In genomic region chr19:55253264-55253663, GRCh38 we compare ENCODE assay signal across 12 cellular contexts. TPM values are rescaled to one million over a fixed set of nuclear protein-coding genes. Genes with fewer than 3 reads are reported as not detected.
DNase-seq lines count a peak whose midpoint lies in the region; ATAC-seq and TF ChIP-seq lines count a peak whose summit lies in the region.
"Had no signal": no experiment of that assay in that cellular context is flagged by ENCODE, and none has a peak within 500 bp of the region (broad histone marks: within the 10 kb centered on the region; RNA-seq: fewer than 3 reads in every experiment).

No MANE protein-coding gene starts in this region.

- no peak overlapping the region for H3T11ph ChIP-seq in H9 (ENCODE audit: low read length)

- H3K14ac ChIP-seq in H9 (ENCODE audit: insufficient read depth, low read length), result no peak overlapping the region

- peaks cover 57% of the 10 kb centered on the region; the same call in 1 of the 2 replicates for H3K79me2 ChIP-seq in H9 (ENCODE audit: insufficient read depth, low read length)

- H3K27me3 ChIP-seq in CD8-positive, alpha-beta T cell (ENCODE audit: insufficient read depth, low read length), result no peaks in the 10 kb centered on the region
- H3K27me3 ChIP-seq in H9 (ENCODE audit: insufficient read depth, low read length) (no peaks in the 10 kb centered on the region), neutrophil (no peaks in the 10 kb centered on the region)
- H3K27me3 ChIP-seq: suprapubic skin had no signal

- H3K4me1 ChIP-seq in CD8-positive, alpha-beta T cell (ENCODE audit: insufficient read depth, low read length), result peaks cover 81% of the 10 kb centered on the region
- H3K4me1 ChIP-seq in H9 (ENCODE audit: insufficient read depth, low read length), result peaks cover 12% of the 10 kb centered on the region; the same call in 1 of the 2 replicates
- peaks cover 80 to 86% of the 10 kb centered on the region in 2 experiments for H3K4me1 ChIP-seq in neutrophil (ENCODE audit: control insufficient read depth in 1 of 2, insufficient read depth in 1 of 2, low read depth in 1 of 2, low read length in 1 of 2)

- no peak overlapping the region for H3K56ac ChIP-seq in H9 (ENCODE audit: insufficient read length, low read depth, low read length)

- TF ChIP-seq CTCF in CD8-positive, alpha-beta T cell (IDR thresholded peaks at IDR 0.05), result no peak
- TF ChIP-seq CTCF in H9 (conservative IDR thresholded peaks at IDR 0.05) (no peak), neutrophil (IDR thresholded peaks at IDR 0.05) (no peak), omental fat pad (IDR thresholded peaks at IDR 0.05) (no peak)

- POLR2A ChIA-PET in CD8-positive, alpha-beta T cell (lab: Charles Lee), result interaction anchor here (1.0 to 3.1 kb wide), 7 partner anchors 27 to 223 kb away, joined by 3 to 22 read pairs (median 9); partner anchors contain the start of genes HSPBP1, KMT5C, TMEM238 and UBE2S

- peak overlapping the region; percentile 75 for H3K27ac ChIP-seq in CD8-positive, alpha-beta T cell (ENCODE audit: low read depth, low read length)
- H3K27ac ChIP-seq in H9 (ENCODE audit: insufficient read length, low read depth, low read length) (no peak overlapping the region), neutrophil (peak overlapping the region; percentile 93)
- H3K27ac ChIP-seq: parathyroid adenoma had no signal

- H3K9ac ChIP-seq in H9 (ENCODE audit: extremely low read depth, insufficient read length, low read length), result no peak overlapping the region
- H3K9ac ChIP-seq: parathyroid adenoma had no signal

- H4K91ac ChIP-seq in H9 (ENCODE audit: insufficient read length, low read depth, low read length), result no peak overlapping the region

- CTCF ChIA-PET in CD8-positive, alpha-beta T cell (lab: Charles Lee), result interaction anchor here (0.9 to 3.9 kb wide), 5 partner anchors 26 to 251 kb away, joined by 3 to 22 read pairs (median 10); partner anchors contain the start of gene HSPBP1

- no CpG with 5 or more reads among the region's 10 CpGs for WGBS in H9 (ENCODE audit: extremely low coverage, insufficient read length, low lambda C conversion rate)

- no peak overlapping the region for H3K18ac ChIP-seq in H9 (ENCODE audit: insufficient read length, low read depth, low read length)

- H3K4me2 ChIP-seq in H9 (ENCODE audit: insufficient read depth, insufficient read length, low read length), result no peak overlapping the region

- peaks cover 18% of the 10 kb centered on the region for H3K79me1 ChIP-seq in H9 (ENCODE audit: insufficient read depth, low read depth, low read length, poor library complexity, severe bottlenecking)

- H2BK12ac ChIP-seq in H9 (ENCODE audit: insufficient read length, low read depth, low read length), result no peak overlapping the region

- H3K4me3 ChIP-seq in CD8-positive, alpha-beta T cell (ENCODE audit: low read depth, low read length), result peak overlapping the region; percentile 74
- peak overlapping the region; percentile 67 to 88 for H3K4me3 ChIP-seq in neutrophil (ENCODE audit: low read depth in 1 of 2, low read length in 1 of 2)

- peaks cover 9% of the 10 kb centered on the region for H3K23me2 ChIP-seq in H9 (ENCODE audit: insufficient read length, low read depth, low read length, poor library complexity, severe bottlenecking)

- H3K4me3 Mint-ChIP-seq in CD8-positive, alpha-beta T cell, result peak overlapping the region; percentile 93
- H3K4me3 Mint-ChIP-seq in H9, result no peak overlapping the region
- peak overlapping the region; percentile 97 for H3K4me3 Mint-ChIP-seq in activated naive CD8-positive, alpha-beta T cell

- H3K23ac ChIP-seq in H9 (ENCODE audit: insufficient read length, low read depth, low read length), result no peak overlapping the region

- peak overlapping the region; percentile 98 for H3K27ac Mint-ChIP-seq in CD8-positive, alpha-beta T cell
- H3K27ac Mint-ChIP-seq in H9, result peak overlapping the region in 2 of 3 experiments; percentile 4 to 28; a peak in 3 of 7 replicates
- peak overlapping the region; percentile 98 for H3K27ac Mint-ChIP-seq in activated naive CD8-positive, alpha-beta T cell

- H2AFZ ChIP-seq in H9 (ENCODE audit: low read length), result no peak overlapping the region
- H2AFZ ChIP-seq: parathyroid adenoma had no signal

- H4K5ac ChIP-seq in H9 (ENCODE audit: insufficient read length, low read depth, low read length), result no peak overlapping the region

- no peak overlapping the region for H2BK15ac ChIP-seq in H9 (ENCODE audit: low read depth, low read length)

- H2BK120ac ChIP-seq in H9 (ENCODE audit: low read depth, low read length, poor library complexity, severe bottlenecking), result no peak overlapping the region

- H4K8ac ChIP-seq in H9 (replicated peaks; ENCODE audit: insufficient read length, low read depth, low read length), result no peak overlapping the region

- H3K27me3 Mint-ChIP-seq in CD8-positive, alpha-beta T cell (ENCODE audit: low read depth), result no peaks in the 10 kb centered on the region
- H3K27me3 Mint-ChIP-seq in H9 (ENCODE audit: low read depth), result no peaks in the 10 kb centered on the region; the same call in none of the 2 replicates
- H3K27me3 Mint-ChIP-seq in activated naive CD8-positive, alpha-beta T cell, result no peaks in the 10 kb centered on the region

- H3K36me3 ChIP-seq in CD8-positive, alpha-beta T cell (ENCODE audit: insufficient read depth, low read length), result peaks cover 4% of the 10 kb centered on the region
- H3K36me3 ChIP-seq in neutrophil, result peaks cover 10% of the 10 kb centered on the region
- H3K36me3 ChIP-seq: suprapubic skin had no signal

- no peaks in the 10 kb centered on the region for H3K9me3 Mint-ChIP-seq in CD8-positive, alpha-beta T cell
- no peaks in the 10 kb centered on the region for H3K9me3 Mint-ChIP-seq in H9
- no peaks in the 10 kb centered on the region for H3K9me3 Mint-ChIP-seq in activated naive CD8-positive, alpha-beta T cell (ENCODE audit: low read depth)

- no peaks in the 10 kb centered on the region for H3K9me3 ChIP-seq in CD8-positive, alpha-beta T cell (ENCODE audit: low read length)
- H3K9me3 ChIP-seq in H9 (ENCODE audit: control insufficient read depth, low read depth, low read length), result no peaks in the 10 kb centered on the region
- no peaks in the 10 kb centered on the region for H3K9me3 ChIP-seq in neutrophil
- H3K9me3 ChIP-seq: suprapubic skin had no signal

- H4K20me1 ChIP-seq in H9 (ENCODE audit: control insufficient read depth, insufficient read depth, insufficient read length), result peaks cover 3% of the 10 kb centered on the region

- no peak overlapping the region for H2BK20ac ChIP-seq in H9 (ENCODE audit: low read depth, low read length, poor library complexity, severe bottlenecking)

- no peak for DNase-seq in CD8-positive, alpha-beta T cell
- DNase-seq in H9 (no peak), omental fat pad (ENCODE audit: low spot score) (no peak), SK-N-DZ (ENCODE audit: low spot score) (no peak)
- DNase-seq: foreskin fibroblast, NCI-H1436 treated with DMSO at 0.1 percent for 48 hours had no signal

- H3K36me3 Mint-ChIP-seq in CD8-positive, alpha-beta T cell, result peaks cover 46% of the 10 kb centered on the region
- H3K36me3 Mint-ChIP-seq in H9 (ENCODE audit: insufficient read depth in 1 of 3, low read depth in 3 of 3), result peaks cover 2 to 13% (median 7%) of the 10 kb centered on the region in 3 experiments; a peak in 6 of 7 replicates
- H3K36me3 Mint-ChIP-seq in activated naive CD8-positive, alpha-beta T cell, result peaks cover 16% of the 10 kb centered on the region

- H2BK5ac ChIP-seq in H9 (ENCODE audit: insufficient read length, low read length), result no peak overlapping the region

- H2AK5ac ChIP-seq in H9 (ENCODE audit: insufficient read length, low read length), result no peak overlapping the region

- peaks cover 78% of the 10 kb centered on the region for H3K4me1 Mint-ChIP-seq in CD8-positive, alpha-beta T cell (ENCODE audit: low read depth)
- H3K4me1 Mint-ChIP-seq in H9, result peaks cover 42 to 46% of the 10 kb centered on the region in 2 experiments
- H3K4me1 Mint-ChIP-seq in activated naive CD8-positive, alpha-beta T cell (ENCODE audit: low read depth), result peaks cover 70% of the 10 kb centered on the region

- intact Hi-C loops in CD8-positive, alpha-beta T cell (cut with DNase I, micrococcal nuclease), result loop anchor here (10.0 kb wide), 2 partner anchors 138 to 382 kb away; partner anchors contain the start of gene PPP1R12C (in 1 of the 2)

- H3K4ac ChIP-seq in H9 (ENCODE audit: low read depth, low read length), result no peak overlapping the region

- no peak for ATAC-seq in CD8-positive, alpha-beta T cell
- ATAC-seq in omental fat pad (ENCODE audit: low FRiP score), result no peak
- ATAC-seq in HG02885 (IDR thresholded peaks at IDR 0.05; ENCODE audit: poor library complexity, unreplicated experiment), result no peak
- ATAC-seq in HG03432 (IDR thresholded peaks at IDR 0.05; ENCODE audit: unreplicated experiment), result no peak

RNA-seq across cellular contexts. Expression of gene PPP6R1, which starts 5.6 kb away (rescaled TPM):
- 100 to 1,000 TPM; 163 to 172 TPM for total RNA-seq in CD8-positive, alpha-beta T cell
- total RNA-seq in H9 (2021) (76.2 and 79.7 TPM in 2 replicates), omental fat pad (10 to 100 TPM; 27.8 to 43.6 (median 35.5) TPM)
- polyA plus RNA-seq in SK-N-DZ (2014; cell fraction: cytosol; rRNA removed), result 13.9 and 15.3 TPM in 2 replicates
- 22.0 and 32.5 TPM in 2 replicates for polyA plus RNA-seq in SK-N-DZ (2014; cell fraction: nucleus; rRNA removed)

RNA-seq across cellular contexts. Expression of gene TMEM86B, which starts 24.7 kb away (rescaled TPM):
- total RNA-seq in CD8-positive, alpha-beta T cell, result 1 to 10 TPM; 8.9 to 9.3 TPM
- total RNA-seq in H9 (2021) (3.6 and 4.5 TPM in 2 replicates), omental fat pad (1 to 10 TPM in 3 of 4 donors, under 1 TPM in 1; 0.65 to 3.5 (median 2.5) TPM)
- 0.29 and 0.75 TPM in 2 replicates for polyA plus RNA-seq in SK-N-DZ (2014; cell fraction: cytosol; rRNA removed)
- 6.8 and 8.0 TPM in 2 replicates for polyA plus RNA-seq in SK-N-DZ (2014; cell fraction: nucleus; rRNA removed)

RNA-seq across cellular contexts. Expression of gene HSPBP1, which starts 26.6 kb away (rescaled TPM):
- 10 to 100 TPM; 18.8 to 18.9 TPM for total RNA-seq in CD8-positive, alpha-beta T cell
- total RNA-seq in H9 (2021) (47.4 and 50.7 TPM in 2 replicates), omental fat pad (10 to 100 TPM; 19.5 to 25.9 (median 21.2) TPM)
- polyA plus RNA-seq in SK-N-DZ (2014; cell fraction: cytosol; rRNA removed), result 55.8 and 70.4 TPM in 2 replicates
- 22.3 and 37.8 TPM in 2 replicates for polyA plus RNA-seq in SK-N-DZ (2014; cell fraction: nucleus; rRNA removed)

RNA-seq across cellular contexts. Expression of gene BRSK1, which starts 30.5 kb away (rescaled TPM):
- 1 to 10 TPM; 5.2 to 6.0 TPM for total RNA-seq in CD8-positive, alpha-beta T cell
- total RNA-seq in H9 (2021), result 43.5 and 47.0 TPM in 2 replicates
- total RNA-seq in omental fat pad, result 1 to 10 TPM in 1 of 4 donors, under 1 TPM in 1, not detected in 2; 0.19 to 2.1 TPM
- 13.6 and 15.5 TPM in 2 replicates for polyA plus RNA-seq in SK-N-DZ (2014; cell fraction: cytosol; rRNA removed)
- polyA plus RNA-seq in SK-N-DZ (2014; cell fraction: nucleus; rRNA removed), result 42.4 and 45.2 TPM in 2 replicates

RNA-seq across cellular contexts. Expression of gene PTPRH, which starts 44.0 kb away (rescaled TPM):
- not detected for total RNA-seq in CD8-positive, alpha-beta T cell
- total RNA-seq in H9 (2021) (0.24 and 0.33 TPM in 2 replicates), omental fat pad (1 to 10 TPM; 1.4 to 9.8 (median 5.5) TPM)
- 0.36 and 1.2 TPM in 2 replicates for polyA plus RNA-seq in SK-N-DZ (2014; cell fraction: cytosol; rRNA removed)
- polyA plus RNA-seq in SK-N-DZ (2014; cell fraction: nucleus; rRNA removed), result 0.44 and 1.6 TPM in 2 replicates

Comparison
In these comparisons a context has a peak if more than half of its experiments do, and no peak if none do; other contexts are left out.
1. H3K27ac Mint-ChIP-seq: peak in every context shown above with its lines; median percentile 98 in CD8-positive, alpha-beta T cell; 98 in activated naive CD8-positive, alpha-beta T cell; 16 in H9.
2. H3K4me3 Mint-ChIP-seq: peak in CD8-positive, alpha-beta T cell (single experiment) and activated naive CD8-positive, alpha-beta T cell (single experiment); none in H9 (0 of 2).